12 cellular contexts compared by ENCODE assay signal in the genomic region with DNA sequence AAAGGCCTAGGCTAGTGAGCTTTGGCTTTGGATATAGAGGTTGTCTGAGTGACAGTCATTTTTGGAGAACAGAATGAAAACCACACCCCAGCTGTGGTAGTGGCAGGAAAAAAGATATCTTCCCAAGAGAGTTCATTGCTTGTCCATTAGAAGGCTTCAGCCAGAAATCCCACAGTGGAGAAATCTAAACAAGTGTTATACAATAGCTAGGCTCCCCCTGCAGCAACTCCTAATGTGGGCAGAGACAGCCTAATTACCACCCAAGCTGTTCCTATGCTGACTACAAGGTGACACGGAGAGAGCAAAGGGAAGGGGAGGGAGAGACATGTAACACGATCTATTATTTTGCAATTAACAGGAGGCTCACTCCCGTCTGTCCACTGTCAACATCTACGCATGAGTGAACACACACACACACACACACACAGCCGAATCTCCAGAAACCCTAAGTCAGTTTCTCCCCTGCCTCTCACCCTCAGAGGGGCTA.
DNase-seq lines count a peak whose midpoint lies in the region; ATAC-seq, FAIRE-seq and TF ChIP-seq lines count a peak whose summit lies in the region.
"Had no signal": no experiment of that assay in that cellular context is flagged by ENCODE, and none has a peak within 500 bp of the region (broad histone marks: within the 10 kb centered on the region; RNA-seq: fewer than 3 reads in every experiment).

No MANE protein-coding gene starts in this region.

- H3K79me1 ChIP-seq in trophoblast cell (ENCODE audit: low read length), result peaks cover 3% of the 10 kb centered on the region

- H3K27me3 ChIP-seq in PC-9 (ENCODE audit: insufficient read depth, low read depth) (no peaks in the 10 kb centered on the region), trophoblast cell (ENCODE audit: insufficient read depth, low read length) (no peaks in the 10 kb centered on the region)

- no TSS peak for BruUV-seq in PC-9 (replicated peaks; lab: Mats Ljungman, UMichigan)

- H2BK120ac ChIP-seq in trophoblast cell (ENCODE audit: insufficient read depth, low read length, poor library complexity), result no peak overlapping the region

- no peak overlapping the region for H3K4ac ChIP-seq in trophoblast cell (ENCODE audit: low read depth, low read length)

- H2AK5ac ChIP-seq in trophoblast cell (ENCODE audit: low read length), result no peak overlapping the region

- H3K9me3 Mint-ChIP-seq in activated T-helper 2 cell treated with anti-CD3 and anti-CD28 coated beads, Interferon-gamma antibody, Interleukin-2, Interleukin-4, amounts not matched to agents 10 μg/mL and 5 μg/mL and 100 μg/mL, durations not matched to agents 14 hours and 24 hours and 36 hours, result no peaks in the 10 kb centered on the region
- H3K9me3 Mint-ChIP-seq: activated T-cell treated with anti-CD3 and anti-CD28 coated beads, Interleukin-2, amount 50 U/mL, for 4 hours had no signal

- TF ChIP-seq EP300 in A549 (IDR thresholded peaks at IDR 0.05), result peak in 1 of 2 experiments; percentile 41; a peak in 2 of 5 replicates

- TF ChIP-seq RAD21 in A549 (conservative IDR thresholded peaks at IDR 0.05 in 1 of 2, IDR thresholded peaks at IDR 0.05 in 1 of 2), result peak in 1 of 2 experiments; percentile 22; a peak in 1 of 5 replicates

- TF ChIP-seq CTCF in A549 (IDR thresholded peaks at IDR 0.05) (no peak), PC-9 (conservative IDR thresholded peaks at IDR 0.05) (no peak; the same call in 1 of the 2 replicates)

- TF ChIP-seq POLR2A in A549 (IDR thresholded peaks at IDR 0.05; ENCODE audit: low read length), result no peak

- no peak overlapping the region for H4K8ac ChIP-seq in trophoblast cell (ENCODE audit: low read depth, low read length)

- H4K20me1 ChIP-seq in PC-9 (ENCODE audit: insufficient read depth), result no peaks in the 10 kb centered on the region

- no peak overlapping the region for H4K12ac ChIP-seq in trophoblast cell (ENCODE audit: low read depth, low read length)

- H3K14ac ChIP-seq in trophoblast cell (ENCODE audit: low read length), result no peak overlapping the region

- H3K18ac ChIP-seq in trophoblast cell (ENCODE audit: low read length), result no peak overlapping the region

- ATAC-seq in A549 (peak; percentile 36 to 58; a peak in 4 of 6 replicates), HG02885 (IDR thresholded peaks at IDR 0.05; ENCODE audit: poor library complexity, unreplicated experiment) (no peak)
- ATAC-seq: activated T-cell treated with anti-CD3 and anti-CD28 coated beads, Interleukin-2, amount 50 U/mL, for 4 hours had no signal

- H3K36me3 Mint-ChIP-seq in activated T-helper 2 cell treated with anti-CD3 and anti-CD28 coated beads, Interferon-gamma antibody, Interleukin-2, Interleukin-4, amounts not matched to agents 10 μg/mL and 5 μg/mL and 100 μg/mL, durations not matched to agents 14 hours and 24 hours and 36 hours (ENCODE audit: low read depth), result no peaks in the 10 kb centered on the region

- 13% methylated on average over 4 of the region's 5 CpGs for WGBS in A549 (ENCODE audit: missing lambda C conversion rate)
- WGBS in trophoblast cell (ENCODE audit: extremely low coverage, insufficient coverage, insufficient read length), result no CpG with 5 or more reads among the region's 5 CpGs

- H3K9me2 ChIP-seq in PC-9 (ENCODE audit: insufficient read depth), result no peaks in the 10 kb centered on the region

- H3K23ac ChIP-seq in trophoblast cell (ENCODE audit: low read length), result no peak overlapping the region

- H3K4me3 Mint-ChIP-seq in activated T-helper 2 cell treated with anti-CD3 and anti-CD28 coated beads, Interferon-gamma antibody, Interleukin-2, Interleukin-4, amounts not matched to agents 10 μg/mL and 5 μg/mL and 100 μg/mL, durations not matched to agents 14 hours and 24 hours and 36 hours (ENCODE audit: low read depth), result no peak overlapping the region
- H3K4me3 Mint-ChIP-seq: activated T-cell treated with anti-CD3 and anti-CD28 coated beads, Interleukin-2, amount 50 U/mL, for 4 hours had no signal

- H3K27me3 Mint-ChIP-seq in activated T-helper 2 cell treated with anti-CD3 and anti-CD28 coated beads, Interferon-gamma antibody, Interleukin-2, Interleukin-4, amounts not matched to agents 10 μg/mL and 5 μg/mL and 100 μg/mL, durations not matched to agents 14 hours and 24 hours and 36 hours (ENCODE audit: low read depth), result peaks cover 1% of the 10 kb centered on the region

- intact Hi-C loops in PC-9 (cut with micrococcal nuclease; ENCODE audit: unreplicated experiment), result loop anchor here (10.0 kb wide), 2 partner anchors 173 to 1787 kb away; a partner anchor contains a TSS
- intact Hi-C loops in activated T-helper 2 cell treated with anti-CD3 and anti-CD28 coated beads, Interferon-gamma antibody, Interleukin-2, Interleukin-4, amounts not matched to agents 10 μg/mL and 5 μg/mL and 100 μg/mL, durations not matched to agents 14 hours and 24 hours and 36 hours (cut with micrococcal nuclease), result no loop called here

- H3K4me1 Mint-ChIP-seq in activated T-helper 2 cell treated with anti-CD3 and anti-CD28 coated beads, Interferon-gamma antibody, Interleukin-2, Interleukin-4, amounts not matched to agents 10 μg/mL and 5 μg/mL and 100 μg/mL, durations not matched to agents 14 hours and 24 hours and 36 hours (ENCODE audit: low read depth), result no peaks in the 10 kb centered on the region

- no peak overlapping the region for H4K91ac ChIP-seq in trophoblast cell (ENCODE audit: low read depth, low read length)

- no peak overlapping the region for H3K4me3 ChIP-seq in A549
- H3K4me3 ChIP-seq in PC-9, result no peak overlapping the region; the same call in 1 of the 2 replicates
- no peak overlapping the region for H3K4me3 ChIP-seq in trophoblast cell (ENCODE audit: low read depth, low read length)

- H3K27ac ChIP-seq in A549 (peak overlapping the region; percentile 47 to 89), PC-9 (peak overlapping the region; percentile 63), trophoblast cell (ENCODE audit: low read depth, low read length) (no peak overlapping the region)

- H3F3A ChIP-seq in PC-9 (ENCODE audit: insufficient read depth, low read depth), result peaks cover 28% of the 10 kb centered on the region

- H3K4me1 ChIP-seq in A549 (peaks cover 75% of the 10 kb centered on the region), PC-9 (replicated peaks; ENCODE audit: insufficient read depth) (peaks cover 41% of the 10 kb centered on the region), trophoblast cell (ENCODE audit: control insufficient read depth in 1 of 2, insufficient read depth in 2 of 2, low read length in 2 of 2) (peaks cover 0 to 5% of the 10 kb centered on the region in 2 experiments)

- H2BK5ac ChIP-seq in trophoblast cell (ENCODE audit: low read depth, low read length, poor library complexity), result no peak overlapping the region

- peak overlapping the region; percentile 67 for H2AFZ ChIP-seq in PC-9
- H2AFZ ChIP-seq in trophoblast cell (ENCODE audit: insufficient read depth, low read length, poor library complexity), result no peak overlapping the region

- H3K79me2 ChIP-seq in PC-9 (ENCODE audit: low read depth) (no peaks in the 10 kb centered on the region), trophoblast cell (ENCODE audit: control insufficient read depth, insufficient read depth, low read length, poor library complexity) (no peaks in the 10 kb centered on the region)

- 0 out of 3 replicates have a peak, but pooled peaks cover 1% of the 10 kb centered on the region for H3K9me3 ChIP-seq in A549
- peaks cover 2% of the 10 kb centered on the region; the same call in 1 of the 2 replicates for H3K9me3 ChIP-seq in PC-9 (ENCODE audit: insufficient read depth, low read depth)
- no peaks in the 10 kb centered on the region for H3K9me3 ChIP-seq in trophoblast cell (ENCODE audit: insufficient read depth, low read depth, low read length)

- H3K36me3 ChIP-seq in PC-9 (ENCODE audit: low read depth), result no peaks in the 10 kb centered on the region
- H3K36me3 ChIP-seq in trophoblast cell (ENCODE audit: control insufficient read depth in 1 of 2, insufficient read depth in 2 of 2, low read length in 2 of 2), result no peaks in the 10 kb centered on the region

- no peak overlapping the region for H2BK12ac ChIP-seq in trophoblast cell (ENCODE audit: low read length)

- DNase-seq in A549 (ENCODE audit: low read depth in 1 of 2, low spot score in 1 of 2) (peak; percentile 2 to 80), M059J (ENCODE audit: low read depth) (peak; percentile 61), PC-9 (peak; percentile 29 to 89), glomerular visceral epithelial cell (ENCODE audit: extremely low spot score) (peak; percentile 38), trophoblast cell (no peak), SKM-1 treated with dmso at 0.1 percent for 144 hours (lab: John Stamatoyannopoulos, UW; ENCODE audit: unreplicated experiment) (no peak)
- no peak for DNase-seq in activated T-helper 2 cell treated with anti-CD3 and anti-CD28 coated beads, Interferon-gamma antibody, Interleukin-2, Interleukin-4, amounts not matched to agents 10 μg/mL and 5 μg/mL and 100 μg/mL, durations not matched to agents 14 hours and 24 hours and 36 hours (ENCODE audit: low spot score)
- DNase-seq: activated T-cell treated with anti-CD3 and anti-CD28 coated beads, Interleukin-2, amount 50 U/mL, for 4 hours; NCI-H345; small intestine; T-helper 9 cell had no signal

- no peak for FAIRE-seq in A549 (lab: Jason Lieb, UNC)
- FAIRE-seq: small intestine had no signal

- H3K9ac ChIP-seq in trophoblast cell (ENCODE audit: low read length), result no peak overlapping the region

- POLR2A ChIA-PET in A549 (lab: Yijun Ruan, JAX) (no interaction called here), PC-9 (lab: Charles Lee; ENCODE audit: unreplicated experiment) (no interaction called here)

- CTCF ChIA-PET in A549 (lab: Yijun Ruan, JAX) (interaction anchor here (1.0 to 1.2 kb wide), 2 partner anchors 172 to 182 kb away, joined by 3 read pairs; no protein-coding TSS in a partner anchor), PC-9 (lab: Charles Lee) (no interaction called here)

- H3K27ac Mint-ChIP-seq in activated T-helper 2 cell treated with anti-CD3 and anti-CD28 coated beads, Interferon-gamma antibody, Interleukin-2, Interleukin-4, amounts not matched to agents 10 μg/mL and 5 μg/mL and 100 μg/mL, durations not matched to agents 14 hours and 24 hours and 36 hours, result no peak overlapping the region

- H3K4me2 ChIP-seq in A549, result peak overlapping the region; percentile 26
- peak overlapping the region; percentile 67 for H3K4me2 ChIP-seq in PC-9
- no peak overlapping the region for H3K4me2 ChIP-seq in trophoblast cell (ENCODE audit: low read length)

TF ChIP-seq in A549, 52 proteins besides CTCF, POLR2A, EP300 and RAD21:
- peak; percentile 9 to 68; a peak in 3 of 4 replicates for TF ChIP-seq CEBPB (IDR thresholded peaks at IDR 0.05)
- TF ChIP-seq ESRRA (IDR thresholded peaks at IDR 0.05; ENCODE audit: borderline replicate concordance, low read length), result no peak

Comparison
In these comparisons a context has a peak if more than half of its experiments do, and no peak if none do; other contexts are left out.
1. DNase-seq: peak in A549 (2 of 2), M059J (single experiment), PC-9 (2 of 2) and glomerular visceral epithelial cell (single experiment); none in trophoblast cell (0 of 2), SKM-1 treated with dmso at 0.1 percent for 144 hours (single experiment) and activated T-helper 2 cell treated with anti-CD3 and anti-CD28 coated beads, Interferon-gamma antibody, Interleukin-2, Interleukin-4, amounts not matched to agents 10 μg/mL and 5 μg/mL and 100 μg/mL, durations not matched to agents 14 hours and 24 hours and 36 hours (single experiment).